1 cellular context compared by ENCODE assay signal in genomic region chr4:80115368-80116181, GRCh38.
TF ChIP-seq lines count a peak whose summit lies in the region.

No MANE protein-coding gene starts in this region.

TF ChIP-seq in K562, 482 proteins besides CTCF, POLR2A, EP300 and RAD21 (continued from another document):
- TF ChIP-seq ESRRA (IDR thresholded peaks at IDR 0.05; ENCODE audit: borderline replicate concordance, low read depth) (no peak), IRF9 (tag; IDR thresholded peaks at IDR 0.05) (no peak), FOXA1 (IDR thresholded peaks at IDR 0.05; ENCODE audit: borderline replicate concordance) (no peak), LEF1 (IDR thresholded peaks at IDR 0.05) (0 out of 2 replicates have a peak, but pooled peaks have one; percentile 14), ZNF76 (CRISPR knock-in tag; IDR thresholded peaks at IDR 0.05; ENCODE audit: borderline replicate concordance) (no peak), FOSL1 (tag; conservative IDR thresholded peaks at IDR 0.05) (no peak), ZBTB33 (CRISPR knock-in tag; IDR thresholded peaks at IDR 0.05) (peak; percentile 96), TGIF2 (CRISPR knock-in tag; IDR thresholded peaks at IDR 0.05) (no peak), ZNF175 (CRISPR knock-in tag; IDR thresholded peaks at IDR 0.05; ENCODE audit: low read depth) (0 out of 2 replicates have a peak, but pooled peaks have one; percentile 36), ZNF830 (CRISPR knock-in tag; IDR thresholded peaks at IDR 0.05) (no peak), NEUROD1 (IDR thresholded peaks at IDR 0.05; ENCODE audit: borderline replicate concordance, low read depth, low read length, partially characterized antibody) (no peak), ZBTB7A (IDR thresholded peaks at IDR 0.05; ENCODE audit: borderline replicate concordance, control insufficient read depth, low read depth, low read length) (no peak), YY1 (IDR thresholded peaks at IDR 0.05; ENCODE audit: borderline replicate concordance in 1 of 3, control insufficient read depth in 1 of 3, extremely low read depth in 1 of 3, insufficient read depth in 3 of 3, insufficient read length in 1 of 3, insufficient replicate concordance in 2 of 3, low read depth in 1 of 3, low read length in 2 of 3) (peak in 1 of 3 experiments; percentile 73), JUND (IDR thresholded peaks at IDR 0.05; ENCODE audit: borderline replicate concordance, low read depth, low read length) (0 out of 2 replicates have a peak, but pooled peaks have one; percentile 16), JUND (tag; IDR thresholded peaks at IDR 0.05; ENCODE audit: borderline replicate concordance, low read depth, low read length) (no peak), MEF2A (IDR thresholded peaks at IDR 0.05; ENCODE audit: control insufficient read depth, low read depth, low read length) (no peak), SMAD4 (CRISPR knock-in tag; conservative IDR thresholded peaks at IDR 0.05) (0 out of 2 replicates have a peak, but pooled peaks have one; percentile 30), BRD4 (IDR thresholded peaks at IDR 0.05) (no peak), ZNF347 (CRISPR knock-in tag; IDR thresholded peaks at IDR 0.05; ENCODE audit: low read depth) (no peak), CCNT2 (IDR thresholded peaks at IDR 0.05; ENCODE audit: borderline replicate concordance, extremely low read depth, insufficient read length, low read depth, low read length) (no peak), TEAD4 (IDR thresholded peaks at IDR 0.05; ENCODE audit: low read length) (0 out of 2 replicates have a peak, but pooled peaks have one; percentile 11), TEAD4 (CRISPR knock-in tag; IDR thresholded peaks at IDR 0.05; ENCODE audit: borderline replicate concordance) (no peak), DMBX1 (CRISPR knock-in tag; IDR thresholded peaks at IDR 0.05; ENCODE audit: borderline replicate concordance) (peak; percentile 49; the same call in 1 of the 2 replicates), ZBTB2 (IDR thresholded peaks at IDR 0.05) (no peak), GTF2A2 (tag; IDR thresholded peaks at IDR 0.05) (no peak)
- TF ChIP-seq, protein P1, sequence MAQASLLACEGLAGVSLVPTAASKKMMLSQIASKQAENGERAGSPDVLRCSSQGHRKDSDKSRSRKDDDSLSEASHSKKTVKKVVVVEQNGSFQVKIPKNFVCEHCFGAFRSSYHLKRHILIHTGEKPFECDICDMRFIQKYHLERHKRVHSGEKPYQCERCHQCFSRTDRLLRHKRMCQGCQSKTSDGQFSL (CRISPR knock-in tag; IDR thresholded peaks at IDR 0.05): peak; percentile 81
- TF ChIP-seq, protein P1 (tag; IDR thresholded peaks at IDR 0.05): peak in 1 of 2 experiments; percentile 39; a peak in 1 of 4 replicates
- TF ChIP-seq, protein P2, sequence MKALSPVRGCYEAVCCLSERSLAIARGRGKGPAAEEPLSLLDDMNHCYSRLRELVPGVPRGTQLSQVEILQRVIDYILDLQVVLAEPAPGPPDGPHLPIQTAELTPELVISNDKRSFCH (CRISPR knock-in tag; IDR thresholded peaks at IDR 0.05): no peak
- TF ChIP-seq, protein P2 (tag; IDR thresholded peaks at IDR 0.05): peak; percentile 45; the same call in 1 of the 2 replicates
- TF ChIP-seq, protein P3, sequence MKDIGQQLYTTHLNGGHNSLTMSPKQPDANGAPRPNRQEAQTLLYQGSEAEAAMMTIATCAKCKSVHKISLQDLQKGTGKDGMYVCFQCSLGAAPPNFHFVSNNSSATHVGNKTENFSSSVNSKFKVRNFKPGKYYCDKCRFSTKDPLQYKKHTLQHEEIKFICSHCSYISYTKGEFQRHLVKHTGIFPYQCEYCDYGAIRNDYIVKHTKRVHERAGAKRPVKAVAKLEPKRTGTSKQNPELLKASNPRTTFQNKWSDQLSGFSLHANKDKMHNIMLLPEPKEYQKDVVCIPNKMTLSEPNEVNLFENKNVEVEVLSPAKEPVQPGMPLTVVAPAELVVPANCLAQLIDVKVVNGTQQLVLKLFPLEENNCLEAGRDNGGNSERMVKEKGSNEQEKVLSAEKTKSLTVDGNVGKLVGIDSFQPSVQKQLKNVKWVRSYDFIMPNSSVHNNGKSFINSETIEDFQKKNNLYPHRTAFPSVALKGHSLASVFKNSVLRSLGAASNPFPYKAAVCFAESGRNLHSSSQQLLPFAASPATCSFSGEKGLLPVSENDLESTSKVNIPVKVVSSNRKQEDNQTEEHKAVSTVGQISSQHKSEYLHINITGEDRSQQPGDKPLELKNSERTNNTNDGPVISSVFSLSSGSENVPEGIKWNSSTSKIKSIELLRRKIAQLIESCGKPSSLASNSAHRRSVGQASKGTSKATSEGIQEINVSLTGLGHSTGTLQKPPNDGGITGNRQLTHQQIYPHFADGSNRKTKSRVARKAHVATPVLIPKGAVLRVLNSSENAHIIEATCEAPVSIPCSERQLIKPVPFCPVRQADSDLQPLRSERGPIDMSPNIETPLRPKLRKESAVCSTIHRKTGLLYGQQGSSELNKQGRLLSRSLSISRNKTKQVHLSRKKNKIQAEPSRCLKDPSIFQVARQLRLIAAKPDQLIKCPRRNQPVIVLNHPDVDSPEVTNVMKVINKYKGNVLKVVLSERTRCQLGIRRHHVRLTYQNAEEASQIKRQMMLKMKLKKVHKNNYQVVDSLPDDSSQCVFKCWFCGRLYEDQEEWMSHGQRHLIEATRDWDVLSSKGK (CRISPR knock-in tag; IDR thresholded peaks at IDR 0.05): no peak
- TF ChIP-seq, protein P4, sequence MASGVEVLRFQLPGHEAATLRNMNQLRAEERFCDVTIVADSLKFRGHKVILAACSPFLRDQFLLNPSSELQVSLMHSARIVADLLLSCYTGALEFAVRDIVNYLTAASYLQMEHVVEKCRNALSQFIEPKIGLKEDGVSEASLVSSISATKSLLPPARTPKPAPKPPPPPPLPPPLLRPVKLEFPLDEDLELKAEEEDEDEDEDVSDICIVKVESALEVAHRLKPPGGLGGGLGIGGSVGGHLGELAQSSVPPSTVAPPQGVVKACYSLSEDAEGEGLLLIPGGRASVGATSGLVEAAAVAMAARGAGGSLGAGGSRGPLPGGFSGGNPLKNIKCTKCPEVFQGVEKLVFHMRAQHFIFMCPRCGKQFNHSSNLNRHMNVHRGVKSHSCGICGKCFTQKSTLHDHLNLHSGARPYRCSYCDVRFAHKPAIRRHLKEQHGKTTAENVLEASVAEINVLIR (CRISPR knock-in tag; IDR thresholded peaks at IDR 0.05): no peak
- TF ChIP-seq, protein P5, sequence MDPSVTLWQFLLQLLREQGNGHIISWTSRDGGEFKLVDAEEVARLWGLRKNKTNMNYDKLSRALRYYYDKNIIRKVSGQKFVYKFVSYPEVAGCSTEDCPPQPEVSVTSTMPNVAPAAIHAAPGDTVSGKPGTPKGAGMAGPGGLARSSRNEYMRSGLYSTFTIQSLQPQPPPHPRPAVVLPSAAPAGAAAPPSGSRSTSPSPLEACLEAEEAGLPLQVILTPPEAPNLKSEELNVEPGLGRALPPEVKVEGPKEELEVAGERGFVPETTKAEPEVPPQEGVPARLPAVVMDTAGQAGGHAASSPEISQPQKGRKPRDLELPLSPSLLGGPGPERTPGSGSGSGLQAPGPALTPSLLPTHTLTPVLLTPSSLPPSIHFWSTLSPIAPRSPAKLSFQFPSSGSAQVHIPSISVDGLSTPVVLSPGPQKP (CRISPR knock-in tag; IDR thresholded peaks at IDR 0.05): no peak
- TF ChIP-seq, protein P6, sequence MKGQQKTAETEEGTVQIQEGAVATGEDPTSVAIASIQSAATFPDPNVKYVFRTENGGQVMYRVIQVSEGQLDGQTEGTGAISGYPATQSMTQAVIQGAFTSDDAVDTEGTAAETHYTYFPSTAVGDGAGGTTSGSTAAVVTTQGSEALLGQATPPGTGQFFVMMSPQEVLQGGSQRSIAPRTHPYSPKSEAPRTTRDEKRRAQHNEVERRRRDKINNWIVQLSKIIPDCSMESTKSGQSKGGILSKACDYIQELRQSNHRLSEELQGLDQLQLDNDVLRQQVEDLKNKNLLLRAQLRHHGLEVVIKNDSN (CRISPR knock-in tag; IDR thresholded peaks at IDR 0.05): no peak
- TF ChIP-seq, protein P7, sequence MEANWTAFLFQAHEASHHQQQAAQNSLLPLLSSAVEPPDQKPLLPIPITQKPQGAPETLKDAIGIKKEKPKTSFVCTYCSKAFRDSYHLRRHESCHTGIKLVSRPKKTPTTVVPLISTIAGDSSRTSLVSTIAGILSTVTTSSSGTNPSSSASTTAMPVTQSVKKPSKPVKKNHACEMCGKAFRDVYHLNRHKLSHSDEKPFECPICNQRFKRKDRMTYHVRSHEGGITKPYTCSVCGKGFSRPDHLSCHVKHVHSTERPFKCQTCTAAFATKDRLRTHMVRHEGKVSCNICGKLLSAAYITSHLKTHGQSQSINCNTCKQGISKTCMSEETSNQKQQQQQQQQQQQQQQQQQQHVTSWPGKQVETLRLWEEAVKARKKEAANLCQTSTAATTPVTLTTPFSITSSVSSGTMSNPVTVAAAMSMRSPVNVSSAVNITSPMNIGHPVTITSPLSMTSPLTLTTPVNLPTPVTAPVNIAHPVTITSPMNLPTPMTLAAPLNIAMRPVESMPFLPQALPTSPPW (CRISPR knock-in tag; IDR thresholded peaks at IDR 0.05): peak; percentile 34; the same call in 1 of the 2 replicates
- TF ChIP-seq, protein P8, sequence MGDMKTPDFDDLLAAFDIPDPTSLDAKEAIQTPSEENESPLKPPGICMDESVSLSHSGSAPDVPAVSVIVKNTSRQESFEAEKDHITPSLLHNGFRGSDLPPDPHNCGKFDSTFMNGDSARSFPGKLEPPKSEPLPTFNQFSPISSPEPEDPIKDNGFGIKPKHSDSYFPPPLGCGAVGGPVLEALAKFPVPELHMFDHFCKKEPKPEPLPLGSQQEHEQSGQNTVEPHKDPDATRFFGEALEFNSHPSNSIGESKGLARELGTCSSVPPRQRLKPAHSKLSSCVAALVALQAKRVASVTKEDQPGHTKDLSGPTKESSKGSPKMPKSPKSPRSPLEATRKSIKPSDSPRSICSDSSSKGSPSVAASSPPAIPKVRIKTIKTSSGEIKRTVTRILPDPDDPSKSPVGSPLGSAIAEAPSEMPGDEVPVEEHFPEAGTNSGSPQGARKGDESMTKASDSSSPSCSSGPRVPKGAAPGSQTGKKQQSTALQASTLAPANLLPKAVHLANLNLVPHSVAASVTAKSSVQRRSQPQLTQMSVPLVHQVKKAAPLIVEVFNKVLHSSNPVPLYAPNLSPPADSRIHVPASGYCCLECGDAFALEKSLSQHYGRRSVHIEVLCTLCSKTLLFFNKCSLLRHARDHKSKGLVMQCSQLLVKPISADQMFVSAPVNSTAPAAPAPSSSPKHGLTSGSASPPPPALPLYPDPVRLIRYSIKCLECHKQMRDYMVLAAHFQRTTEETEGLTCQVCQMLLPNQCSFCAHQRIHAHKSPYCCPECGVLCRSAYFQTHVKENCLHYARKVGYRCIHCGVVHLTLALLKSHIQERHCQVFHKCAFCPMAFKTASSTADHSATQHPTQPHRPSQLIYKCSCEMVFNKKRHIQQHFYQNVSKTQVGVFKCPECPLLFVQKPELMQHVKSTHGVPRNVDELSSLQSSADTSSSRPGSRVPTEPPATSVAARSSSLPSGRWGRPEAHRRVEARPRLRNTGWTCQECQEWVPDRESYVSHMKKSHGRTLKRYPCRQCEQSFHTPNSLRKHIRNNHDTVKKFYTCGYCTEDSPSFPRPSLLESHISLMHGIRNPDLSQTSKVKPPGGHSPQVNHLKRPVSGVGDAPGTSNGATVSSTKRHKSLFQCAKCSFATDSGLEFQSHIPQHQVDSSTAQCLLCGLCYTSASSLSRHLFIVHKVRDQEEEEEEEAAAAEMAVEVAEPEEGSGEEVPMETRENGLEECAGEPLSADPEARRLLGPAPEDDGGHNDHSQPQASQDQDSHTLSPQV (IDR thresholded peaks at IDR 0.05): 0 out of 2 replicates have a peak, but pooled peaks have one; percentile 56
TF ChIP-seq in K562: peak in this region for 13.
